Comparison of ENCODE assay signal across 10 cellular contexts in genomic region chr16:89200850-89201466, GRCh38. TPM values are rescaled to one million over a fixed set of nuclear protein-coding genes. Genes with fewer than 3 reads are reported as not detected.
DNase-seq lines count a peak whose midpoint lies in the region; ATAC-seq and TF ChIP-seq lines count a peak whose summit lies in the region.
"Had no signal": no experiment of that assay in that cellular context is flagged by ENCODE, and none has a peak within 500 bp of the region (broad histone marks: within the 10 kb centered on the region; RNA-seq: fewer than 3 reads in every experiment).

No MANE protein-coding gene starts in this region.

- H3K4me1 Mint-ChIP-seq in effector memory CD8-positive, alpha-beta T cell (ENCODE audit: low read depth in 2 of 2) = peaks cover 0 to 2% of the 10 kb centered on the region in 2 donors
- H3K4me1 Mint-ChIP-seq in naive B cell = peaks cover 12 to 18% (median 14%) of the 10 kb centered on the region in 3 donors

- H3K4me1 ChIP-seq in HAP-1 = no peaks in the 10 kb centered on the region

- in situ Hi-C loops in HAP-1 (cut with MboI; ENCODE audit: low sequenced_read_pairs) = no loop called here

- peak overlapping the region; percentile 42 for H3K4me3 ChIP-seq in AG04449 (ENCODE audit: low read depth, low read length)
- peak overlapping the region; percentile 33 for H3K4me3 ChIP-seq in HAP-1

- no peaks in the 10 kb centered on the region for H3K9me3 Mint-ChIP-seq in effector memory CD8-positive, alpha-beta T cell
- peaks cover 0 to 12% (median 7%) of the 10 kb centered on the region in 7 donors for H3K9me3 Mint-ChIP-seq in naive B cell

- no peaks in the 10 kb centered on the region for H3K36me3 ChIP-seq in HAP-1 (replicated peaks)

- no peak for DNase-seq in AG04449 (ENCODE audit: low read depth, low spot score)
- no peak for DNase-seq in HAP-1 (ENCODE audit: low spot score in 2 of 2)
- DNase-seq in effector memory CD8-positive, alpha-beta T cell = no peak
- DNase-seq in naive B cell = no peak
- DNase-seq in 8988T = no peak
- no peak for DNase-seq in NCI-H69 (lab: John Stamatoyannopoulos, UW)
- no peak for DNase-seq in CD1c-positive myeloid dendritic cell (ENCODE audit: extremely low spot score)
- DNase-seq: NK-92 treated with Interleukin-12 subunit alpha and Interleukin-12 subunit beta, amount 100 ng/mL, for 24 hours had no signal

- CTCF ChIA-PET in AG04449 (lab: Yijun Ruan, JAX) = no interaction called here

- H3K27ac Mint-ChIP-seq in effector memory CD8-positive, alpha-beta T cell = no peak overlapping the region
- no peak overlapping the region for H3K27ac Mint-ChIP-seq in naive B cell

- H3K36me3 Mint-ChIP-seq in effector memory CD8-positive, alpha-beta T cell (ENCODE audit: insufficient read depth) = no peaks in the 10 kb centered on the region
- peaks cover 0 to 8% of the 10 kb centered on the region in 2 donors for H3K36me3 Mint-ChIP-seq in naive B cell
- H3K36me3 Mint-ChIP-seq: IgD-negative memory B cell had no signal

- peak overlapping the region; percentile 46 to 48 for H3K4me3 Mint-ChIP-seq in effector memory CD8-positive, alpha-beta T cell
- H3K4me3 Mint-ChIP-seq in naive B cell = peak overlapping the region in 6 of 8 donors; percentile 26 to 75 (median 59)

- TF ChIP-seq CTCF in AG04449 (IDR thresholded peaks at IDR 0.05; ENCODE audit: insufficient read depth, low read length, missing control alignments) = no peak

- POLR2A ChIA-PET in AG04449 (lab: Yijun Ruan, JAX) = no interaction called here

- peaks cover 28% of the 10 kb centered on the region for H3K27me3 ChIP-seq in HAP-1 (ENCODE audit: low read depth)

- peak; percentile 11 for ATAC-seq in effector memory CD8-positive, alpha-beta T cell (replicated peaks)
- ATAC-seq in naive B cell (ENCODE audit: low read depth in 2 of 2) = no peak
- no peak for ATAC-seq in GM19463 (IDR thresholded peaks at IDR 0.05; ENCODE audit: unreplicated experiment)

- peaks cover 41 to 69% of the 10 kb centered on the region in 2 donors for H3K27me3 Mint-ChIP-seq in effector memory CD8-positive, alpha-beta T cell
- H3K27me3 Mint-ChIP-seq in naive B cell = peaks cover 17 to 71% (median 35%) of the 10 kb centered on the region in 3 donors

- H3K9me3 ChIP-seq in HAP-1 = no peaks in the 10 kb centered on the region

RNA-seq across cellular contexts. Expression of gene SLC22A31, which starts 0.6 kb away (rescaled TPM):
- polyA plus RNA-seq in naive B cell (ENCODE audit: low read depth in 6 of 6) = not detected
- polyA plus RNA-seq: IgD-negative memory B cell had no signal

RNA-seq across cellular contexts. Expression of gene ZNF778, which starts 16.5 kb away (rescaled TPM):
- polyA plus RNA-seq in naive B cell (ENCODE audit: low read depth in 6 of 6) = 1 to 10 TPM; 1.5 to 7.1 (median 4.2) TPM

RNA-seq across cellular contexts. Expression of gene CDH15, which starts 29.4 kb away (rescaled TPM):
- not detected for polyA plus RNA-seq in naive B cell (ENCODE audit: low read depth in 6 of 6)
- polyA plus RNA-seq: IgD-negative memory B cell had no signal
